Comparison of ENCODE assay signal across 1 cellular context in the genomic region with DNA sequence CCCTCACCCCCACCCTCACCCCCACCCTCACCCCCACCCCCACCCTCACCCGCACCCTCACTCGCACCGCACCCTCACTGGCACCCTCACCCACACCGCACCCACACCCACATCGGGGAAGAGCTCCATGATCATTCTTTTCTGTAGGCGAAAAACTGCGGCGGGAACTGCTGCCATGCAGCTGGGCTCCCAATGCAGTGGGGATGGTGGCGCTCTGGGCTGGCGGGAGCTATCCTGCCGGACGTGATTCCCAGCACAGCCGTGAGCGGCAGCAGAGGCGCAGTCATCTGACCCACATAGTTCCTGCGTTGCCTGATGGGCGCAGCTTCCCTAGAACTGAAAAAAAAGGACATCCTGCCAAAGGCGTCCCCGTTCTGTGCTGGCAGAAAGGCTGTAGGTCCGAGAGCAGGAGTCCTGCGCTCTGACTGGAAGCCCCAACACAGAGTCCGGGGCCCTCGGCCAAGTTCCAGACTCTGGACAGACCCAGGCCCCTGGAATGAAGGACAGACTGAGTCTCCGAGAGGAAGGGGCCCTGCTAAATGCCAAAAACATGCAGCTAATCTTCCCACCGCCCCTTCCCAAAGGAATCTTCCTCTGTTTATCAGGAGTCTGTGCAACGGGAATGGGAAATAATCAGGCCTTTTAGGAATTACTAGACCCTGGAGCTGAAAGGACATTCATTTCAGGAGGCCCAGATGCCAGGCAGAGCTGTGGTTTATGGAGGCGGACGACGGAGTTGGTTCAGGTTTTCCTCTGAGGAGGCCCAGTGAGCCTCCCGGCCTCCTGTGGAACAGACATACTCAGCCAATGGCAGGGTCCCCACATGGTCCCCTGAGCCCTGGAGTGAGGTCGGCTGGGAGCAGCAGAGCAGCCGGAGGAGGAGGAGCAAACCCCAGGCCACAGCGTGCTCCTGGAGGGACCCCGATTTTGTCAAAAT.
TF ChIP-seq lines count a peak whose summit lies in the region.

No MANE protein-coding gene starts in this region.

TF ChIP-seq in HepG2, 621 proteins besides CTCF, POLR2A, EP300 and RAD21 (continues in another document):
- TF ChIP-seq SMYD3 (CRISPR knock-in tag; IDR thresholded peaks at IDR 0.05), result no peak
- no peak for TF ChIP-seq MXD4 (CRISPR knock-in tag; IDR thresholded peaks at IDR 0.05)
- TF ChIP-seq, protein P1, sequence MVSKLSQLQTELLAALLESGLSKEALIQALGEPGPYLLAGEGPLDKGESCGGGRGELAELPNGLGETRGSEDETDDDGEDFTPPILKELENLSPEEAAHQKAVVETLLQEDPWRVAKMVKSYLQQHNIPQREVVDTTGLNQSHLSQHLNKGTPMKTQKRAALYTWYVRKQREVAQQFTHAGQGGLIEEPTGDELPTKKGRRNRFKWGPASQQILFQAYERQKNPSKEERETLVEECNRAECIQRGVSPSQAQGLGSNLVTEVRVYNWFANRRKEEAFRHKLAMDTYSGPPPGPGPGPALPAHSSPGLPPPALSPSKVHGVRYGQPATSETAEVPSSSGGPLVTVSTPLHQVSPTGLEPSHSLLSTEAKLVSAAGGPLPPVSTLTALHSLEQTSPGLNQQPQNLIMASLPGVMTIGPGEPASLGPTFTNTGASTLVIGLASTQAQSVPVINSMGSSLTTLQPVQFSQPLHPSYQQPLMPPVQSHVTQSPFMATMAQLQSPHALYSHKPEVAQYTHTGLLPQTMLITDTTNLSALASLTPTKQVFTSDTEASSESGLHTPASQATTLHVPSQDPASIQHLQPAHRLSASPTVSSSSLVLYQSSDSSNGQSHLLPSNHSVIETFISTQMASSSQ (IDR thresholded peaks at IDR 0.05; ENCODE audit: low read depth), result no peak
- TF ChIP-seq, protein P1 (CRISPR knock-in tag; IDR thresholded peaks at IDR 0.05; ENCODE audit: borderline replicate concordance), result 0 out of 2 replicates have a peak, but pooled peaks have one; percentile 25
- no peak for TF ChIP-seq ARNT2 (CRISPR knock-in tag; IDR thresholded peaks at IDR 0.05; ENCODE audit: low read depth)
- TF ChIP-seq, protein P2, sequence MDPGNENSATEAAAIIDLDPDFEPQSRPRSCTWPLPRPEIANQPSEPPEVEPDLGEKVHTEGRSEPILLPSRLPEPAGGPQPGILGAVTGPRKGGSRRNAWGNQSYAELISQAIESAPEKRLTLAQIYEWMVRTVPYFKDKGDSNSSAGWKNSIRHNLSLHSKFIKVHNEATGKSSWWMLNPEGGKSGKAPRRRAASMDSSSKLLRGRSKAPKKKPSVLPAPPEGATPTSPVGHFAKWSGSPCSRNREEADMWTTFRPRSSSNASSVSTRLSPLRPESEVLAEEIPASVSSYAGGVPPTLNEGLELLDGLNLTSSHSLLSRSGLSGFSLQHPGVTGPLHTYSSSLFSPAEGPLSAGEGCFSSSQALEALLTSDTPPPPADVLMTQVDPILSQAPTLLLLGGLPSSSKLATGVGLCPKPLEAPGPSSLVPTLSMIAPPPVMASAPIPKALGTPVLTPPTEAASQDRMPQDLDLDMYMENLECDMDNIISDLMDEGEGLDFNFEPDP (CRISPR knock-in tag; conservative IDR thresholded peaks at IDR 0.05), result no peak
- peak; percentile 27 for TF ChIP-seq AGO1 (IDR thresholded peaks at IDR 0.05; ENCODE audit: low read depth, low read length, poor library complexity, severe bottlenecking)
- no peak for TF ChIP-seq ZNF180 (CRISPR knock-in tag; IDR thresholded peaks at IDR 0.05; ENCODE audit: borderline replicate concordance, low read depth)
- no peak for TF ChIP-seq CAMTA2 (CRISPR knock-in tag; IDR thresholded peaks at IDR 0.05; ENCODE audit: borderline replicate concordance)
- TF ChIP-seq NR2C2 (CRISPR knock-in tag; IDR thresholded peaks at IDR 0.05; ENCODE audit: borderline replicate concordance), result no peak
- TF ChIP-seq, protein P3, sequence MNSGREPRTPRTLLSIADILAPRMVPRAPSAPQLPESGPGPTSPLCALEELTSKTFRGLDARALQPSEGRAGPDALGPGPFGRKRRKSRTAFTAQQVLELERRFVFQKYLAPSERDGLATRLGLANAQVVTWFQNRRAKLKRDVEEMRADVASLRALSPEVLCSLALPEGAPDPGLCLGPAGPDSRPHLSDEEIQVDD (CRISPR knock-in tag; IDR thresholded peaks at IDR 0.05; ENCODE audit: borderline replicate concordance), result no peak
- TF ChIP-seq THAP11 (CRISPR knock-in tag; IDR thresholded peaks at IDR 0.05), result peak; percentile 57
- TF ChIP-seq NONO (IDR thresholded peaks at IDR 0.05), result no peak
- peak; percentile 58 for TF ChIP-seq NONO (CRISPR knock-in tag; conservative IDR thresholded peaks at IDR 0.05)
- no peak for TF ChIP-seq THYN1 (CRISPR knock-in tag; IDR thresholded peaks at IDR 0.05; ENCODE audit: borderline replicate concordance, low read depth)
- no peak for TF ChIP-seq CREM (IDR thresholded peaks at IDR 0.05)
- TF ChIP-seq CREM (CRISPR knock-in tag; IDR thresholded peaks at IDR 0.05), result no peak
- no peak for TF ChIP-seq ZNF766 (CRISPR knock-in tag; IDR thresholded peaks at IDR 0.05; ENCODE audit: borderline replicate concordance)
- no peak for TF ChIP-seq ZNF562 (CRISPR knock-in tag; IDR thresholded peaks at IDR 0.05; ENCODE audit: borderline replicate concordance)
- TF ChIP-seq ZNF121 (CRISPR knock-in tag; IDR thresholded peaks at IDR 0.05), result no peak
- no peak for TF ChIP-seq ZNF496 (CRISPR knock-in tag; IDR thresholded peaks at IDR 0.05; ENCODE audit: insufficient replicate concordance)
- TF ChIP-seq SRF (IDR thresholded peaks at IDR 0.05; ENCODE audit: low read depth, low read length), result no peak
- TF ChIP-seq GPN1 (CRISPR knock-in tag; IDR thresholded peaks at IDR 0.05; ENCODE audit: borderline replicate concordance), result no peak
- no peak for TF ChIP-seq ZNF446 (CRISPR knock-in tag; IDR thresholded peaks at IDR 0.05)
- TF ChIP-seq ZNF567 (CRISPR knock-in tag; IDR thresholded peaks at IDR 0.05; ENCODE audit: borderline replicate concordance), result no peak
- no peak for TF ChIP-seq ZFP62 (CRISPR knock-in tag; IDR thresholded peaks at IDR 0.05)
- no peak for TF ChIP-seq ZNF432 (CRISPR knock-in tag; IDR thresholded peaks at IDR 0.05; ENCODE audit: borderline replicate concordance)
- TF ChIP-seq ZNF672 (CRISPR knock-in tag; IDR thresholded peaks at IDR 0.05), result no peak
- TF ChIP-seq SIN3A (IDR thresholded peaks at IDR 0.05; ENCODE audit: borderline replicate concordance, low read depth, low read length), result peak; percentile 57; the same call in 1 of the 2 replicates
- no peak for TF ChIP-seq BRCA1 (CRISPR knock-in tag; IDR thresholded peaks at IDR 0.05)
- TF ChIP-seq, protein P4, sequence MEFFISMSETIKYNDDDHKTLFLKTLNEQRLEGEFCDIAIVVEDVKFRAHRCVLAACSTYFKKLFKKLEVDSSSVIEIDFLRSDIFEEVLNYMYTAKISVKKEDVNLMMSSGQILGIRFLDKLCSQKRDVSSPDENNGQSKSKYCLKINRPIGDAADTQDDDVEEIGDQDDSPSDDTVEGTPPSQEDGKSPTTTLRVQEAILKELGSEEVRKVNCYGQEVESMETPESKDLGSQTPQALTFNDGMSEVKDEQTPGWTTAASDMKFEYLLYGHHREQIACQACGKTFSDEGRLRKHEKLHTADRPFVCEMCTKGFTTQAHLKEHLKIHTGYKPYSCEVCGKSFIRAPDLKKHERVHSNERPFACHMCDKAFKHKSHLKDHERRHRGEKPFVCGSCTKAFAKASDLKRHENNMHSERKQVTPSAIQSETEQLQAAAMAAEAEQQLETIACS (CRISPR knock-in tag; IDR thresholded peaks at IDR 0.05), result no peak
- no peak for TF ChIP-seq RBM22 (optimal IDR thresholded peaks at IDR 0.05; ENCODE audit: low read length)
- TF ChIP-seq NFE2L1 (CRISPR knock-in tag; IDR thresholded peaks at IDR 0.05; ENCODE audit: borderline replicate concordance), result no peak
- TF ChIP-seq IKZF4 (CRISPR knock-in tag; IDR thresholded peaks at IDR 0.05; ENCODE audit: borderline replicate concordance, low read depth, not compliant biosample characterization), result peak; percentile 75
- TF ChIP-seq KDM4B (CRISPR knock-in tag; IDR thresholded peaks at IDR 0.05), result no peak
- TF ChIP-seq SRY (CRISPR knock-in tag; IDR thresholded peaks at IDR 0.05), result peak; percentile 76
- TF ChIP-seq, protein P5, sequence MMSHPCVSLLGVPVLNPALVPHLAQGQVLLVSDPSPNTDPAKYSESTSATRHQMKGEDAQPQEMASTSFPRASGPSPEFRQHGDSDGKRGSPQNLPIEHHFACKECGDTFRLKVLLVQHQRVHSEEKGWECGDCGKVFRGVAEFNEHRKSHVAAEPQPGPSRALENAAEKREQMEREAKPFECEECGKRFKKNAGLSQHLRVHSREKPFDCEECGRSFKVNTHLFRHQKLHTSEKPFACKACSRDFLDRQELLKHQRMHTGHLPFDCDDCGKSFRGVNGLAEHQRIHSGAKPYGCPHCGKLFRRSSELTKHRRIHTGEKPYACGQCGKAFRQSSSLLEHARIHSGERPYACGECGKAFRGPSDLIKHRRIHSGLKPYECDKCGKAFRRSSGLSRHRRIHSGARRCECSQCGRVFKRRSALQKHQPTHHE (CRISPR knock-in tag; IDR thresholded peaks at IDR 0.05; ENCODE audit: borderline replicate concordance), result no peak
- no peak; the same call in 1 of the 2 replicates for TF ChIP-seq ARHGAP35 (CRISPR knock-in tag; IDR thresholded peaks at IDR 0.05; ENCODE audit: borderline replicate concordance)
- TF ChIP-seq, protein P6, sequence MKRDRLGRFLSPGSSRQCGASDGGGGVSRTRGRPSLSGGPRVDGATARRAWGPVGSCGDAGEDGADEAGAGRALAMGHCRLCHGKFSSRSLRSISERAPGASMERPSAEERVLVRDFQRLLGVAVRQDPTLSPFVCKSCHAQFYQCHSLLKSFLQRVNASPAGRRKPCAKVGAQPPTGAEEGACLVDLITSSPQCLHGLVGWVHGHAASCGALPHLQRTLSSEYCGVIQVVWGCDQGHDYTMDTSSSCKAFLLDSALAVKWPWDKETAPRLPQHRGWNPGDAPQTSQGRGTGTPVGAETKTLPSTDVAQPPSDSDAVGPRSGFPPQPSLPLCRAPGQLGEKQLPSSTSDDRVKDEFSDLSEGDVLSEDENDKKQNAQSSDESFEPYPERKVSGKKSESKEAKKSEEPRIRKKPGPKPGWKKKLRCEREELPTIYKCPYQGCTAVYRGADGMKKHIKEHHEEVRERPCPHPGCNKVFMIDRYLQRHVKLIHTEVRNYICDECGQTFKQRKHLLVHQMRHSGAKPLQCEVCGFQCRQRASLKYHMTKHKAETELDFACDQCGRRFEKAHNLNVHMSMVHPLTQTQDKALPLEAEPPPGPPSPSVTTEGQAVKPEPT (CRISPR knock-in tag; IDR thresholded peaks at IDR 0.05; ENCODE audit: low read depth), result 0 out of 2 replicates have a peak, but pooled peaks have one; percentile 43
- no peak for TF ChIP-seq ZNF577 (CRISPR knock-in tag; IDR thresholded peaks at IDR 0.05; ENCODE audit: borderline replicate concordance, low read depth)
- no peak for TF ChIP-seq NFIB (CRISPR knock-in tag; IDR thresholded peaks at IDR 0.05; ENCODE audit: borderline replicate concordance)
- no peak for TF ChIP-seq NFATC3 (CRISPR knock-in tag; IDR thresholded peaks at IDR 0.05)
- TF ChIP-seq RNF2 (conservative IDR thresholded peaks at IDR 0.05; ENCODE audit: low read depth), result peak; percentile 33; the same call in 1 of the 2 replicates
- TF ChIP-seq ZNF350 (CRISPR knock-in tag; IDR thresholded peaks at IDR 0.05; ENCODE audit: borderline replicate concordance, low read depth), result peak; percentile 58
- no peak for TF ChIP-seq ZSCAN22 (CRISPR knock-in tag; IDR thresholded peaks at IDR 0.05)
- no peak for TF ChIP-seq ZNF839 (CRISPR knock-in tag; IDR thresholded peaks at IDR 0.05; ENCODE audit: borderline replicate concordance)
- TF ChIP-seq, protein P7, sequence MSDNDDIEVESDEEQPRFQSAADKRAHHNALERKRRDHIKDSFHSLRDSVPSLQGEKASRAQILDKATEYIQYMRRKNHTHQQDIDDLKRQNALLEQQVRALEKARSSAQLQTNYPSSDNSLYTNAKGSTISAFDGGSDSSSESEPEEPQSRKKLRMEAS (IDR thresholded peaks at IDR 0.05), result peak; percentile 80
- TF ChIP-seq ZNF33B (CRISPR knock-in tag; IDR thresholded peaks at IDR 0.05), result no peak
- no peak for TF ChIP-seq ARNT (IDR thresholded peaks at IDR 0.05)
- TF ChIP-seq CEBPG (CRISPR knock-in tag; IDR thresholded peaks at IDR 0.05), result no peak
- no peak for TF ChIP-seq SP2 (CRISPR knock-in tag; IDR thresholded peaks at IDR 0.05)
- no peak for TF ChIP-seq KAT2B (IDR thresholded peaks at IDR 0.05; ENCODE audit: borderline replicate concordance, low read depth, low read length)
- TF ChIP-seq, protein P8, sequence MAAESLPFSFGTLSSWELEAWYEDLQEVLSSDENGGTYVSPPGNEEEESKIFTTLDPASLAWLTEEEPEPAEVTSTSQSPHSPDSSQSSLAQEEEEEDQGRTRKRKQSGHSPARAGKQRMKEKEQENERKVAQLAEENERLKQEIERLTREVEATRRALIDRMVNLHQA (CRISPR knock-in tag; IDR thresholded peaks at IDR 0.05), result no peak
- TF ChIP-seq, protein P9, sequence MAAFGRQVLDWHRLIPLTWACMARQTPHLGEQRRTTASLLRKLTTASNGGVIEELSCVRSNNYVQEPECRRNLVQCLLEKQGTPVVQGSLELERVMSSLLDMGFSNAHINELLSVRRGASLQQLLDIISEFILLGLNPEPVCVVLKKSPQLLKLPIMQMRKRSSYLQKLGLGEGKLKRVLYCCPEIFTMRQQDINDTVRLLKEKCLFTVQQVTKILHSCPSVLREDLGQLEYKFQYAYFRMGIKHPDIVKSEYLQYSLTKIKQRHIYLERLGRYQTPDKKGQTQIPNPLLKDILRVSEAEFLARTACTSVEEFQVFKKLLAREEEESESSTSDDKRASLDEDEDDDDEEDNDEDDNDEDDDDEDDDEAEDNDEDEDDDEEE (CRISPR knock-in tag; IDR thresholded peaks at IDR 0.05), result no peak
- TF ChIP-seq FOSL2 (CRISPR knock-in tag; IDR thresholded peaks at IDR 0.05), result peak; percentile 61
